Comparison of ENCODE assay signal across 27 cellular contexts in the genomic region with DNA sequence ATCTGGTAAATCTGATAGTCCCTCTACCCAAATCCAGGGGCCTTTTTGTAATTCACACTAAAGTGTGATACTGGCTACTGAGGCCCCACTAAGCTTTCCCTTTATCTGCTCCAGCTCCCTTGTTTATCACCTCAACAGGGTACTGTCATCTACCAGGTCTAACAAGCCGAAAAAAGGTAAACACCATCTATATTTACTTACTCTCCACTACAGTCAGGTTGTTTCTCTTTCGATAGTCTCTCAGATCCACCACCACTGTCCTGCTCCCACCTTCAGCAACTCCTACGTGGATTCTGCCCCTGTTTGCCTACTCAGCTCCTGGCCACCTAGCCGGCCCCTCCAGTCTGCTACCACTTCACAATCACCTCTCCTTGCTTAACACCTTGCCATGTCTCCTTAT. TPM values are rescaled to one million over a fixed set of nuclear protein-coding genes. Genes with fewer than 3 reads are reported as not detected.
"Had no signal": no experiment of that assay in that cellular context is flagged by ENCODE, and none has a peak within 500 bp of the region (broad histone marks: within the 10 kb centered on the region; RNA-seq: fewer than 3 reads in every experiment).

No MANE protein-coding gene starts in this region.

- ATAC-seq: esophagus mucosa; gastrocnemius medialis; left lung; naive thymus-derived CD4-positive, alpha-beta T cell; stimulated activated naive B cell treated with anti-CD40 and anti-IgM and Interleukin-4, amounts not matched to agents 10 μg/mL and 1 μg/mL and 100 μg/mL, for 72 hours; upper lobe of right lung had no signal

- H3K4me1 ChIP-seq: colonic mucosa, gastrocnemius medialis, left lung, spleen, transverse colon, upper lobe of right lung, uterus had no signal

- H3K4me3 ChIP-seq: colonic mucosa, gastrocnemius medialis, left lung, skin epidermis, spleen, thoracic aorta, transverse colon, upper lobe of right lung, uterus had no signal

- H3K27me3 ChIP-seq: colonic mucosa, gastrocnemius medialis, left lung, transverse colon, upper lobe of right lung, uterus had no signal

- DNase-seq: colonic mucosa; effector CD8-positive, alpha-beta T cell; endodermal cell; foreskin fibroblast; gastrocnemius medialis; head of caudate nucleus; left cardiac atrium; left lung; mesenchymal stem cell; midbrain; naive thymus-derived CD4-positive, alpha-beta T cell; nephron progenitor cell; nucleus accumbens; posterior cingulate gyrus; spleen; stimulated activated naive B cell treated with anti-CD40 and anti-IgM and Interleukin-4, amounts not matched to agents 10 μg/mL and 1 μg/mL and 100 μg/mL, for 72 hours; transverse colon; upper lobe of right lung; uterus had no signal

- H3K27ac ChIP-seq: colonic mucosa, epithelial cell of prostate, gastrocnemius medialis, left lung, skin epidermis, spleen, thoracic aorta, transverse colon, upper lobe of right lung, uterus had no signal

- H3K9me3 ChIP-seq: colonic mucosa, gastrocnemius medialis, left lung, spleen, thoracic aorta, transverse colon, upper lobe of right lung, uterus had no signal

- H3K36me3 ChIP-seq: colonic mucosa, gastrocnemius medialis, left lung, spleen, thoracic aorta, transverse colon, upper lobe of right lung, uterus had no signal

RNA-seq across cellular contexts. Expression of gene ITIH6, which starts 3.3 kb away (rescaled TPM):
- total RNA-seq: colonic mucosa; endodermal cell; esophagus mucosa; gastrocnemius medialis; kidney epithelial cell; left cardiac atrium; left lung; lung microvascular endothelial cell; mucosa of gallbladder; naive thymus-derived CD4-positive, alpha-beta T cell; osteocyte; spleen; thoracic aorta; transverse colon; upper lobe of right lung; uterus had no signal
- polyA plus RNA-seq: naive thymus-derived CD4-positive, alpha-beta T cell; spleen had no signal
